24 cellular contexts compared by ENCODE assay signal in genomic region chrX:3362956-3363355, GRCh38. TPM values are rescaled to one million over a fixed set of nuclear protein-coding genes. Genes with fewer than 3 reads are reported as not detected.
DNase-seq lines count a peak whose midpoint lies in the region; ATAC-seq and TF ChIP-seq lines count a peak whose summit lies in the region.
"Had no signal": no experiment of that assay in that cellular context is flagged by ENCODE, and none has a peak within 500 bp of the region (broad histone marks: within the 10 kb centered on the region; RNA-seq: fewer than 3 reads in every experiment).

No MANE protein-coding gene starts in this region.

- no peak for TF ChIP-seq CTCF in MCF 10A (IDR thresholded peaks at IDR 0.05; ENCODE audit: unreplicated experiment)

- ATAC-seq in GM19351 (IDR thresholded peaks at IDR 0.05; ENCODE audit: unreplicated experiment) (no peak), GM19328 (IDR thresholded peaks at IDR 0.05; ENCODE audit: unreplicated experiment) (no peak)
- ATAC-seq: CD8-positive, alpha-beta T cell; left cardiac atrium; natural killer cell treated with Interleukin-12 subunit alpha and Interleukin-12 subunit beta and Interleukin-15 and Interleukin-18, amount 100 ng/mL, for 72 hours had no signal

- CTCF ChIA-PET in MCF 10A (lab: Yijun Ruan, JAX), result no interaction called here

- peak; percentile 93 for DNase-seq in DMS 273 treated with DMSO at 0.1 percent for 48 hours (lab: John Stamatoyannopoulos, UW)
- peak; percentile 79 for DNase-seq in MCF 10A (ENCODE audit: unreplicated experiment)
- peak; percentile 16 for DNase-seq in iPS-NIHi7 (ENCODE audit: extremely low spot score)
- no peak for DNase-seq in stimulated activated CD4-positive, alpha-beta T cell treated with anti-CD3 and anti-CD28 coated beads, Interleukin-1b, Interleukin-23, amount 100 ng/mL, for 48 hours
- DNase-seq: activated CD4-positive, alpha-beta T cell treated with anti-CD3 and anti-CD28 coated beads, Interleukin-2, amount 50 U/mL, for 1 hour; activated effector memory CD4-positive, alpha-beta T cell treated with anti-CD3 and anti-CD28 coated beads, Interleukin-2, amount 50 U/mL, for 16 hours; activated naive CD8-positive, alpha-beta T cell treated with anti-CD3 and anti-CD28 coated beads for 36 hours; activated T-cell treated with anti-CD3 and anti-CD28 coated beads, Interleukin-2, amount 50 U/mL, for 1 hour; anterior cingulate cortex; BE2C; CD8-positive, alpha-beta T cell; EL; esophagus squamous epithelium; left cardiac atrium; NCI-H146; RPMI8226; stimulated activated CD4-positive, alpha-beta T cell treated with anti-CD3 and anti-CD28 coated beads, Interleukin-4, amount 100 ng/mL, for 4 hours; T1000; WERI-Rb-1 had no signal

- no peak overlapping the region for H3K4me3 Mint-ChIP-seq in MCF 10A (ENCODE audit: unreplicated experiment)
- H3K4me3 Mint-ChIP-seq: activated naive CD8-positive, alpha-beta T cell treated with anti-CD3 and anti-CD28 coated beads for 36 hours; CD8-positive, alpha-beta T cell; natural killer cell treated with Interleukin-12 subunit alpha and Interleukin-12 subunit beta and Interleukin-15 and Interleukin-18, amount 100 ng/mL, for 72 hours had no signal

- no peak for TF ChIP-seq RAD21 in Ishikawa (IDR thresholded peaks at IDR 0.05; ENCODE audit: low read depth)

- H3K9me3 Mint-ChIP-seq in MCF 10A (ENCODE audit: unreplicated experiment), result no peaks in the 10 kb centered on the region
- H3K9me3 Mint-ChIP-seq: activated naive CD8-positive, alpha-beta T cell treated with anti-CD3 and anti-CD28 coated beads for 36 hours; CD8-positive, alpha-beta T cell; natural killer cell treated with Interleukin-12 subunit alpha and Interleukin-12 subunit beta and Interleukin-15 and Interleukin-18, amount 100 ng/mL, for 72 hours had no signal

- BruUV-seq in MCF 10A (replicated peaks; lab: Mats Ljungman, UMichigan), result no TSS peak

- no peak for TF ChIP-seq EP300 in Ishikawa (IDR thresholded peaks at IDR 0.05; ENCODE audit: borderline replicate concordance)

- POLR2A ChIA-PET in MCF 10A (lab: Yijun Ruan, JAX), result no interaction called here

- no peak overlapping the region for H3K27ac Mint-ChIP-seq in MCF 10A (ENCODE audit: low read depth, unreplicated experiment)
- H3K27ac Mint-ChIP-seq: activated naive CD8-positive, alpha-beta T cell treated with anti-CD3 and anti-CD28 coated beads for 36 hours; CD8-positive, alpha-beta T cell; natural killer cell treated with Interleukin-12 subunit alpha and Interleukin-12 subunit beta and Interleukin-15 and Interleukin-18, amount 100 ng/mL, for 72 hours had no signal

- no peaks in the 10 kb centered on the region for H3K36me3 Mint-ChIP-seq in MCF 10A (ENCODE audit: insufficient read depth, unreplicated experiment)
- H3K36me3 Mint-ChIP-seq: activated naive CD8-positive, alpha-beta T cell treated with anti-CD3 and anti-CD28 coated beads for 36 hours; CD8-positive, alpha-beta T cell; natural killer cell treated with Interleukin-12 subunit alpha and Interleukin-12 subunit beta and Interleukin-15 and Interleukin-18, amount 100 ng/mL, for 72 hours had no signal

- peaks cover 8% of the 10 kb centered on the region for H3K4me1 Mint-ChIP-seq in MCF 10A (ENCODE audit: insufficient read depth, unreplicated experiment)
- H3K4me1 Mint-ChIP-seq: activated naive CD8-positive, alpha-beta T cell treated with anti-CD3 and anti-CD28 coated beads for 36 hours had no signal

- intact Hi-C loops in MCF 10A (cut with micrococcal nuclease), result no loop called here

- H3K27me3 Mint-ChIP-seq in MCF 10A (ENCODE audit: insufficient read depth, unreplicated experiment), result no peaks in the 10 kb centered on the region
- H3K27me3 Mint-ChIP-seq: activated naive CD8-positive, alpha-beta T cell treated with anti-CD3 and anti-CD28 coated beads for 36 hours had no signal

TF ChIP-seq in Ishikawa, 13 proteins besides CTCF, POLR2A, EP300 and RAD21:
- no peak for TF ChIP-seq REST (IDR thresholded peaks at IDR 0.05; ENCODE audit: low read depth)
- peak; percentile 67; the same call in 1 of the 2 replicates for TF ChIP-seq NFIC (IDR thresholded peaks at IDR 0.05)
- TF ChIP-seq TCF12 (IDR thresholded peaks at IDR 0.05; ENCODE audit: low read depth), result no peak
- TF ChIP-seq MAX (IDR thresholded peaks at IDR 0.05), result 0 out of 2 replicates have a peak, but pooled peaks have one; percentile 29
TF ChIP-seq in Ishikawa: peak in this region for 2.

RNA-seq across cellular contexts. Expression of gene MXRA5, which starts 16.5 kb away (rescaled TPM):
- not detected in 2 replicates for total RNA-seq in MCF 10A (2022)
- total RNA-seq: activated naive CD8-positive, alpha-beta T cell treated with anti-CD3 and anti-CD28 coated beads for 36 hours; CD8-positive, alpha-beta T cell; natural killer cell treated with Interleukin-12 subunit alpha and Interleukin-12 subunit beta and Interleukin-15 and Interleukin-18, amount 100 ng/mL, for 72 hours; SK-MEL-5 had no signal
